ENCODE assay signal across 15 cellular contexts in genomic region chr15:65326109-65326508, GRCh38. TPM values are rescaled to one million over a fixed set of nuclear protein-coding genes. Genes with fewer than 3 reads are reported as not detected.
DNase-seq lines count a peak whose midpoint lies in the region; ATAC-seq and TF ChIP-seq lines count a peak whose summit lies in the region.
"Had no signal": no experiment of that assay in that cellular context is flagged by ENCODE, and none has a peak within 500 bp of the region (broad histone marks: within the 10 kb centered on the region; RNA-seq: fewer than 3 reads in every experiment).

No MANE protein-coding gene starts in this region.

- intact Hi-C loops in left colon (cut with DNase I, micrococcal nuclease): no loop called here

- H3K4me3 Mint-ChIP-seq in HFFc6: no peak overlapping the region
- H3K4me3 Mint-ChIP-seq: activated T-helper 17 cell treated with anti-CD3 and anti-CD28 coated beads, Interleukin-2, amount 50 U/mL, for 72 hours; T-helper 2 cell treated with Interferon-gamma antibody and Interleukin-4, amounts not matched to agents 5 μg/mL and 100 μg/mL, for 36 hours had no signal

- no peak overlapping the region for H3K27ac Mint-ChIP-seq in HFFc6
- H3K27ac Mint-ChIP-seq: activated T-helper 17 cell treated with anti-CD3 and anti-CD28 coated beads, Interleukin-2, amount 50 U/mL, for 72 hours; T-helper 2 cell treated with Interferon-gamma antibody and Interleukin-4, amounts not matched to agents 5 μg/mL and 100 μg/mL, for 36 hours had no signal

- no peak for TF ChIP-seq CTCF in HFFc6 (IDR thresholded peaks at IDR 0.05)

- no peaks in the 10 kb centered on the region for H3K4me1 Mint-ChIP-seq in HFFc6 (ENCODE audit: low read depth)
- H3K4me1 Mint-ChIP-seq: activated T-helper 17 cell treated with anti-CD3 and anti-CD28 coated beads, Interleukin-2, amount 50 U/mL, for 72 hours had no signal

- DNase-seq in NCI-H1417 (lab: John Stamatoyannopoulos, UW) (peak in 2 of 3 experiments; percentile 40 to 47), NCI-H1417 treated with DMSO at 0.1 percent for 48 hours (lab: John Stamatoyannopoulos, UW) (no peak), caudate nucleus (lab: John Stamatoyannopoulos, UW) (peak in 45 of 61 donors; percentile 6 to 77 (median 25)), left colon (no peak), substantia nigra (lab: John Stamatoyannopoulos, UW) (peak in 43 of 49 donors; percentile 7 to 83 (median 60)), HFFc6 (no peak)
- DNase-seq: NCI-H1930; stimulated activated CD4-positive, alpha-beta T cell treated with anti-CD3 and anti-CD28 coated beads, Interleukin-4, amount 100 ng/mL, for 1 hour had no signal

- H3K27me3 Mint-ChIP-seq in HFFc6 (ENCODE audit: insufficient read depth): peaks cover 28% of the 10 kb centered on the region
- H3K27me3 Mint-ChIP-seq: activated T-helper 17 cell treated with anti-CD3 and anti-CD28 coated beads, Interleukin-2, amount 50 U/mL, for 72 hours had no signal

- ATAC-seq in left colon (peak; percentile 62), GM19324 (IDR thresholded peaks at IDR 0.05; ENCODE audit: low FRiP score, unreplicated experiment) (no peak), GM18867 (IDR thresholded peaks at IDR 0.05; ENCODE audit: unreplicated experiment) (no peak)
- ATAC-seq: activated T-helper 17 cell treated with anti-CD3 and anti-CD28 coated beads, Interleukin-2, amount 50 U/mL, for 72 hours had no signal

- H3K36me3 Mint-ChIP-seq in HFFc6 (ENCODE audit: low read depth): no peaks in the 10 kb centered on the region

- no peaks in the 10 kb centered on the region for H3K9me3 Mint-ChIP-seq in HFFc6
- H3K9me3 Mint-ChIP-seq: activated T-helper 17 cell treated with anti-CD3 and anti-CD28 coated beads, Interleukin-2, amount 50 U/mL, for 72 hours; T-helper 2 cell treated with Interferon-gamma antibody and Interleukin-4, amounts not matched to agents 5 μg/mL and 100 μg/mL, for 36 hours had no signal

- no peak overlapping the region for H3K27ac ChIP-seq in caudate nucleus (ENCODE audit: low read depth, low read length)
- H3K27ac ChIP-seq in substantia nigra (ENCODE audit: low read depth, low read length, poor library complexity, severe bottlenecking): no peak overlapping the region
- H3K27ac ChIP-seq: A549 had no signal

RNA-seq across cellular contexts. Expression of gene RNU5B-1, which starts 21.6 kb away (rescaled TPM):
- total RNA-seq in left colon: not detected
- 10 to 100 TPM in 2 of 6 experiments, 1 to 10 TPM in 1, not detected in 3; 8.6 to 18.0 (median 10.5) TPM for total RNA-seq in HFFc6 (2021; fragmentation: NEBNext Ultra II Directional; extraction: Animal tissue kit (Norgen Biotek cat#: 25700))
- total RNA-seq: ureter had no signal

RNA-seq across cellular contexts. Expression of gene RNU5A-1, which starts 30.3 kb away (rescaled TPM):
- total RNA-seq in left colon: not detected
- total RNA-seq in HFFc6 (2021; fragmentation: NEBNext Ultra II Directional; extraction: Animal tissue kit (Norgen Biotek cat#: 25700)): not detected
- total RNA-seq: activated T-helper 17 cell treated with anti-CD3 and anti-CD28 coated beads, Interleukin-2, amount 50 U/mL, for 72 hours; mesenteric fat pad; ureter had no signal

RNA-seq across cellular contexts. Expression of gene PARP16, which starts 39.4 kb away (rescaled TPM):
- total RNA-seq in left colon: 1 to 10 TPM; 7.6 to 9.0 TPM
- 1 to 10 TPM; 4.1 to 5.1 (median 4.4) TPM for total RNA-seq in HFFc6 (2021; fragmentation: NEBNext Ultra II Directional; extraction: Animal tissue kit (Norgen Biotek cat#: 25700))

RNA-seq across cellular contexts. Expression of gene IGDCC3, which starts 51.7 kb away (rescaled TPM):
- total RNA-seq in left colon: under 1 TPM in 1 of 2 donors, not detected in 1; 0.25 TPM
- total RNA-seq in HFFc6 (2021; fragmentation: NEBNext Ultra II Directional; extraction: Animal tissue kit (Norgen Biotek cat#: 25700)): not detected
- total RNA-seq: activated T-helper 17 cell treated with anti-CD3 and anti-CD28 coated beads, Interleukin-2, amount 50 U/mL, for 72 hours; mesenteric fat pad had no signal

Comparison
In these comparisons a context has a peak if more than half of its experiments do, and no peak if none do; other contexts are left out.
1. DNase-seq: peak in NCI-H1417 (2 of 3), caudate nucleus (45 of 61) and substantia nigra (43 of 49); none in NCI-H1417 treated with DMSO at 0.1 percent for 48 hours (single experiment), left colon (0 of 2) and HFFc6 (single experiment).